ENCODE assay signal across 1 cellular context in the genomic region with DNA sequence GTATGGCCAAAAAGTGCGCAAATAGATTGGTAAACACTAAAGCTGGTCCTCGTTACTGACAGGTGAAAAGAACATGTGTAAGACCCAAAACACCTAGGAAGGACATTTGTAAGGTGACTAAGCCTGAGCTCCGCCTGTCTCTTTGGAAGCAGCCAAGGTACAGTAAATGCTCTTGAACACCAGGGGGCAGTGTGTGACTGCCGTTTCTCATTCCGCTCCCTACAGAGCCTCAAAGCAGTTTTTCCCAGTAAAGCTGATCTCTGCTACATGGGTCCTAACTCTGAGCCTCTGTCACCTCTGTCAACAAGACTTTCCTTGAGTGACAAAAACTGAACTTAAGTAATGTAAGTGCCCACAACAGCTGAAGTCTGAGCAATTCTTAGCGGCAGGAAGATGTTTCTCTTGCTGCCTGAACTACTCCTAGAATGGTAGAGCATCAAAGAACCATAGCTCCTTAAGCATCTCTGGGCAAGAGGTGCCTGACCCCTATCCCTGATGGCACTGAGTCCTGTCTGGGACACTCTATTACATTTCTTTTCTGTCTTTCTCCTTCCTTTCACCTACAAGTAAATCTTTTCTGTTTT.
TF ChIP-seq lines count a peak whose summit lies in the region.

No MANE protein-coding gene starts in this region.

TF ChIP-seq in H1, 55 proteins besides CTCF, POLR2A, EP300 and RAD21:
- TF ChIP-seq RBBP5 (IDR thresholded peaks at IDR 0.05; ENCODE audit: borderline replicate concordance, low read depth, low read length) (no peak), SP1 (IDR thresholded peaks at IDR 0.05; ENCODE audit: low read depth, low read length) (no peak), EGR1 (IDR thresholded peaks at IDR 0.05; ENCODE audit: borderline replicate concordance, low read depth, low read length) (no peak), JUND (IDR thresholded peaks at IDR 0.05; ENCODE audit: low read length) (peak; percentile 35; the same call in 1 of the 2 replicates)
